Comparison of ENCODE assay signal across 1 cellular context in the genomic region with DNA sequence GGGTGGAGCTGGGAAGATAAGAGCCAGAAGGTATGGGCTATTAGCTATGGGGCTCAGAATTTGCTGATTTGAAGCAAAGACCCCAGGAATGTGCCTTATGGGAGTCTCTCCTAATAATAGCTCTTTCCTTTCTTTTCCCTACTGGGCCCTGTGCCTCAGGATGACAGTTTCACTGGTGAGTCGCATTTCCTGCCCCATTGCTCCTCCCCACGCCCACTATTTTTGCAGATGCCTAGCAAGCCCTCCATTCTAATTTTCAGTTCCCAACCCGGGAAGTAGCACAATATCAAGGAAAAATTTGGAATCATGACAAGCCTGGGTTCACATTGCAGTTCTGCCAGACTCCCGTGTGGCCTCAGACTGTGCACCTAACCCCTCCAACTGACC.
TF ChIP-seq lines count a peak whose summit lies in the region.

No MANE protein-coding gene starts in this region.

TF ChIP-seq in GM23338, 12 proteins besides CTCF, POLR2A, EP300 and RAD21 (continued from another document):
- TF ChIP-seq, protein P1, sequence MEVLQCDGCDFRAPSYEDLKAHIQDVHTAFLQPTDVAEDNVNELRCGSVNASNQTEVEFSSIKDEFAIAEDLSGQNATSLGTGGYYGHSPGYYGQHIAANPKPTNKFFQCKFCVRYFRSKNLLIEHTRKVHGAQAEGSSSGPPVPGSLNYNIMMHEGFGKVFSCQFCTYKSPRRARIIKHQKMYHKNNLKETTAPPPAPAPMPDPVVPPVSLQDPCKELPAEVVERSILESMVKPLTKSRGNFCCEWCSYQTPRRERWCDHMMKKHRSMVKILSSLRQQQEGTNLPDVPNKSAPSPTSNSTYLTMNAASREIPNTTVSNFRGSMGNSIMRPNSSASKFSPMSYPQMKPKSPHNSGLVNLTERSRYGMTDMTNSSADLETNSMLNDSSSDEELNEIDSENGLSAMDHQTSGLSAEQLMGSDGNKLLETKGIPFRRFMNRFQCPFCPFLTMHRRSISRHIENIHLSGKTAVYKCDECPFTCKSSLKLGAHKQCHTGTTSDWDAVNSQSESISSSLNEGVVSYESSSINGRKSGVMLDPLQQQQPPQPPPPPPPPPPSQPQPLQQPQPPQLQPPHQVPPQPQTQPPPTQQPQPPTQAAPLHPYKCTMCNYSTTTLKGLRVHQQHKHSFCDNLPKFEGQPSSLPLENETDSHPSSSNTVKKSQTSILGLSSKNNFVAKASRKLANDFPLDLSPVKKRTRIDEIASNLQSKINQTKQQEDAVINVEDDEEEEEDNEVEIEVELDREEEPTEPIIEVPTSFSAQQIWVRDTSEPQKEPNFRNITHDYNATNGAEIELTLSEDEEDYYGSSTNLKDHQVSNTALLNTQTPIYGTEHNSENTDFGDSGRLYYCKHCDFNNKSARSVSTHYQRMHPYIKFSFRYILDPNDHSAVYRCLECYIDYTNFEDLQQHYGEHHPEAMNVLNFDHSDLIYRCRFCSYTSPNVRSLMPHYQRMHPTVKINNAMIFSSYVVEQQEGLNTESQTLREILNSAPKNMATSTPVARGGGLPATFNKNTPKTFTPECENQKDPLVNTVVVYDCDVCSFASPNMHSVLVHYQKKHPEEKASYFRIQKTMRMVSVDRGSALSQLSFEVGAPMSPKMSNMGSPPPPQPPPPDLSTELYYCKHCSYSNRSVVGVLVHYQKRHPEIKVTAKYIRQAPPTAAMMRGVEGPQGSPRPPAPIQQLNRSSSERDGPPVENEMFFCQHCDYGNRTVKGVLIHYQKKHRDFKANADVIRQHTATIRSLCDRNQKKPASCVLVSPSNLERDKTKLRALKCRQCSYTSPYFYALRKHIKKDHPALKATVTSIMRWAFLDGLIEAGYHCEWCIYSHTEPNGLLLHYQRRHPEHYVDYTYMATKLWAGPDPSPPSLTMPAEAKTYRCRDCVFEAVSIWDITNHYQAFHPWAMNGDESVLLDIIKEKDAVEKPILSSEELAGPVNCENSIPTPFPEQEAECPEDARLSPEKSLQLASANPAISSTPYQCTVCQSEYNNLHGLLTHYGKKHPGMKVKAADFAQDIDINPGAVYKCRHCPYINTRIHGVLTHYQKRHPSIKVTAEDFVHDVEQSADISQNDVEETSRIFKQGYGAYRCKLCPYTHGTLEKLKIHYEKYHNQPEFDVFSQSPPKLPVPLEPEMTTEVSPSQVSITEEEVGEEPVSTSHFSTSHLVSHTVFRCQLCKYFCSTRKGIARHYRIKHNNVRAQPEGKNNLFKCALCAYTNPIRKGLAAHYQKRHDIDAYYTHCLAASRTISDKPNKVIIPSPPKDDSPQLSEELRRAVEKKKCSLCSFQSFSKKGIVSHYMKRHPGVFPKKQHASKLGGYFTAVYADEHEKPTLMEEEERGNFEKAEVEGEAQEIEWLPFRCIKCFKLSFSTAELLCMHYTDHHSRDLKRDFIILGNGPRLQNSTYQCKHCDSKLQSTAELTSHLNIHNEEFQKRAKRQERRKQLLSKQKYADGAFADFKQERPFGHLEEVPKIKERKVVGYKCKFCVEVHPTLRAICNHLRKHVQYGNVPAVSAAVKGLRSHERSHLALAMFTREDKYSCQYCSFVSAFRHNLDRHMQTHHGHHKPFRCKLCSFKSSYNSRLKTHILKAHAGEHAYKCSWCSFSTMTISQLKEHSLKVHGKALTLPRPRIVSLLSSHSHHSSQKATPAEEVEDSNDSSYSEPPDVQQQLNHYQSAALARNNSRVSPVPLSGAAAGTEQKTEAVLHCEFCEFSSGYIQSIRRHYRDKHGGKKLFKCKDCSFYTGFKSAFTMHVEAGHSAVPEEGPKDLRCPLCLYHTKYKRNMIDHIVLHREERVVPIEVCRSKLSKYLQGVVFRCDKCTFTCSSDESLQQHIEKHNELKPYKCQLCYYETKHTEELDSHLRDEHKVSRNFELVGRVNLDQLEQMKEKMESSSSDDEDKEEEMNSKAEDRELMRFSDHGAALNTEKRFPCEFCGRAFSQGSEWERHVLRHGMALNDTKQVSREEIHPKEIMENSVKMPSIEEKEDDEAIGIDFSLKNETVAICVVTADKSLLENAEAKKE (CRISPR knock-in tag; IDR thresholded peaks at IDR 0.05) = no peak
- no peak for TF ChIP-seq ZNF331 (CRISPR knock-in tag; IDR thresholded peaks at IDR 0.05; ENCODE audit: low read depth)
- no peak for TF ChIP-seq STAT1 (IDR thresholded peaks at IDR 0.05; ENCODE audit: unreplicated experiment)
